In genomic region chr9:124770359-124771020, GRCh38 we compare ENCODE assay signal across 7 cellular contexts. TPM values are rescaled to one million over a fixed set of nuclear protein-coding genes. Genes with fewer than 3 reads are reported as not detected.
DNase-seq lines count a peak whose midpoint lies in the region; ATAC-seq, FAIRE-seq and TF ChIP-seq lines count a peak whose summit lies in the region.

No MANE protein-coding gene starts in this region.

- ATAC-seq in HG02852 (IDR thresholded peaks at IDR 0.05; ENCODE audit: unreplicated experiment): no peak

- peak overlapping the region; percentile 83 for H3K4me3 Mint-ChIP-seq in activated naive CD4-positive, alpha-beta T cell treated with anti-CD3 and anti-CD28 coated beads, Interleukin-2, amount 50 U/mL, for 24 hours

- no peak for FAIRE-seq in GM12892 (lab: Jason Lieb, UNC)

- no peaks in the 10 kb centered on the region for H3K9me3 Mint-ChIP-seq in activated naive CD4-positive, alpha-beta T cell treated with anti-CD3 and anti-CD28 coated beads, Interleukin-2, amount 50 U/mL, for 24 hours

- H3K27ac Mint-ChIP-seq in activated naive CD4-positive, alpha-beta T cell treated with anti-CD3 and anti-CD28 coated beads, Interleukin-2, amount 50 U/mL, for 24 hours: peak overlapping the region; percentile 3

- DNase-seq in GM12892 (ENCODE audit: insufficient read length): no peak
- DNase-seq in Jurkat, Clone E6-1 (ENCODE audit: low read depth, low spot score): no peak
- DNase-seq in stimulated activated CD4-positive, alpha-beta T cell treated with anti-CD3 and anti-CD28 coated beads, Interleukin-1b, Interleukin-23, amount 100 ng/mL, for 48 hours: peak; percentile 23
- DNase-seq in kidney glomerular epithelial cell (lab: John Stamatoyannopoulos, UW): no peak

- peak; percentile 11; the same call in 1 of the 2 replicates for TF ChIP-seq POLR2A in GM12892 (IDR thresholded peaks at IDR 0.05; ENCODE audit: low read depth, low read length)

- H3K4me3 ChIP-seq in Jurkat, Clone E6-1 (ENCODE audit: low read length): peak overlapping the region; percentile 77
- peak overlapping the region; percentile 63 for H3K4me3 ChIP-seq in iPS-11a (ENCODE audit: low read depth, low read length)

- H3K36me3 Mint-ChIP-seq in activated naive CD4-positive, alpha-beta T cell treated with anti-CD3 and anti-CD28 coated beads, Interleukin-2, amount 50 U/mL, for 24 hours: no peaks in the 10 kb centered on the region

- H3K4me1 Mint-ChIP-seq in activated naive CD4-positive, alpha-beta T cell treated with anti-CD3 and anti-CD28 coated beads, Interleukin-2, amount 50 U/mL, for 24 hours: peaks cover 42% of the 10 kb centered on the region

- peaks cover 57% of the 10 kb centered on the region for H3K27me3 Mint-ChIP-seq in activated naive CD4-positive, alpha-beta T cell treated with anti-CD3 and anti-CD28 coated beads, Interleukin-2, amount 50 U/mL, for 24 hours

RNA-seq across cellular contexts. Expression of gene NR6A1, which starts 0.6 kb away (rescaled TPM):
- 4.1 TPM for polyA plus RNA-seq in GM12892 (2012; ENCODE audit: missing spikeins)
- 1.2 TPM for polyA plus RNA-seq in Jurkat, Clone E6-1 (2012; ENCODE audit: insufficient read depth, insufficient read length)

RNA-seq across cellular contexts. Expression of gene OLFML2A, which starts 6.4 kb away (rescaled TPM):
- polyA plus RNA-seq in GM12892 (2012; ENCODE audit: missing spikeins): 1.6 TPM
- not detected for polyA plus RNA-seq in Jurkat, Clone E6-1 (2012; ENCODE audit: insufficient read depth, insufficient read length)
